Comparison of ENCODE assay signal across 8 cellular contexts in the genomic region with DNA sequence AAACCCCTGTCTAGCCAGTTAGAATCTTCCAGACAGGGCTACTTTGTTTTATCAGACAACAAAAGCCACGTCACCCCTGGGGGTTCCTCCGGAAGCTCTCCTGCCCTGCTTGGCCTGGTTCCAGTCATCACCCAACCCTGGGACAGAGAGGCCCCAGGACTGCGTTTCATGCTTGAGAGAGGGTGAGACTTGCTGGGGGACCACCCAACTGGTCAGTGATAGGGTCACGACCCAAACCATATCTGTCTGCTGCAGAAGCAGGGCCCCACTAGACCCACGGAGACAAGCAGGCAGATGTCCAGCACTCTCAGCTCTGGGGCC. TPM values are rescaled to one million over a fixed set of nuclear protein-coding genes. Genes with fewer than 3 reads are reported as not detected.
A peak's percentile ranks its signal among the peaks of the same experiment; 100 is the strongest.
DNase-seq lines count a peak whose midpoint lies in the region; ATAC-seq and TF ChIP-seq lines count a peak whose summit lies in the region.

No MANE protein-coding gene starts in this region.

- peak overlapping the region; percentile 72 for H2AFZ ChIP-seq in neuronal stem cell (ENCODE audit: low read length)

- peak overlapping the region; percentile 87 for H2AK5ac ChIP-seq in neuronal stem cell (ENCODE audit: low read depth, low read length)

- H3K79me1 ChIP-seq in neuronal stem cell (ENCODE audit: low read depth, low read length), result peaks cover 25% of the 10 kb centered on the region

- no peak overlapping the region for H4K91ac ChIP-seq in neuronal stem cell (ENCODE audit: low read depth, low read length, poor library complexity)

- peak overlapping the region; percentile 16 for H3K23ac ChIP-seq in neuronal stem cell (ENCODE audit: low read depth, low read length, poor library complexity)

- H2BK120ac ChIP-seq in neuronal stem cell (ENCODE audit: low read depth, low read length), result no peak overlapping the region

- H4K8ac ChIP-seq in neuronal stem cell (ENCODE audit: low read depth, low read length), result no peak overlapping the region

- H2BK5ac ChIP-seq in neuronal stem cell (ENCODE audit: low read length), result peak overlapping the region; percentile 43

- peak overlapping the region; percentile 86 for H3K18ac ChIP-seq in neuronal stem cell (ENCODE audit: low read length)

- no peak overlapping the region for H3K4ac ChIP-seq in neuronal stem cell (ENCODE audit: low read length)

- TF ChIP-seq POLR2A in esophagus squamous epithelium (IDR thresholded peaks at IDR 0.05), result no peak

- intact Hi-C loops in esophagus squamous epithelium (cut with DNase I), result loop anchor here (5.0 to 10.0 kb wide), 2 partner anchors 50 to 152 kb away; a partner anchor contains a TSS

- ATAC-seq in GM21529 (IDR thresholded peaks at IDR 0.05; ENCODE audit: unreplicated experiment) (no peak), GM18498 (IDR thresholded peaks at IDR 0.05; ENCODE audit: unreplicated experiment) (no peak)

- H3K27ac ChIP-seq in VCaP (peak overlapping the region; percentile 97; the same call in 1 of the 2 replicates), esophagus squamous epithelium (peak overlapping the region; percentile 72 to 95 (median 88)), neuronal stem cell (replicated peaks; ENCODE audit: low read length) (peak overlapping the region; percentile 15)

- no peak overlapping the region for H3K14ac ChIP-seq in neuronal stem cell (ENCODE audit: low read length)

- peaks cover 55 to 91% (median 57%) of the 10 kb centered on the region in 3 donors for H3K4me1 ChIP-seq in esophagus squamous epithelium
- peaks cover 19 to 21% of the 10 kb centered on the region in 2 donors for H3K4me1 ChIP-seq in neuronal stem cell (ENCODE audit: control insufficient read depth in 2 of 2, insufficient read depth in 1 of 2, low read depth in 1 of 2, low read length in 2 of 2)

- DNase-seq in AG09309 (ENCODE audit: low read depth) (no peak), H7 (peak; percentile 75), esophagus squamous epithelium (lab: John Stamatoyannopoulos, UW) (no peak), neuronal stem cell (ENCODE audit: low spot score) (no peak), NCI-H524 treated with DMSO at 0.1 percent for 48 hours (lab: John Stamatoyannopoulos, UW) (no peak)

- no peak overlapping the region for H2BK12ac ChIP-seq in neuronal stem cell (ENCODE audit: low read length)

- H3K36me3 ChIP-seq in H7 (replicated peaks; ENCODE audit: control insufficient read depth, insufficient read depth, low read length) (peaks cover 15% of the 10 kb centered on the region), esophagus squamous epithelium (peaks cover 0 to 18% (median 6%) of the 10 kb centered on the region in 3 donors), neuronal stem cell (replicated peaks in 1 of 2; ENCODE audit: control insufficient read depth in 2 of 2, insufficient read depth in 2 of 2, low read length in 2 of 2) (peaks cover 22 to 27% of the 10 kb centered on the region in 2 donors)

- H3K27me3 ChIP-seq in H7 (ENCODE audit: control insufficient read depth, insufficient read depth, low read length) (no peaks in the 10 kb centered on the region), esophagus squamous epithelium (no peaks in the 10 kb centered on the region), neuronal stem cell (ENCODE audit: control insufficient read depth in 3 of 3, insufficient read depth in 3 of 3, low read depth in 1 of 3, low read length in 3 of 3) (no peaks in the 10 kb centered on the region)

- TF ChIP-seq CTCF in AG09309 (IDR thresholded peaks at IDR 0.05; ENCODE audit: control insufficient read depth, insufficient read depth, low read depth, low read length, missing control alignments) (no peak), VCaP (conservative IDR thresholded peaks at IDR 0.05) (no peak), esophagus squamous epithelium (IDR thresholded peaks at IDR 0.05) (no peak)

- H3K9me3 ChIP-seq in esophagus squamous epithelium, result no peaks in the 10 kb centered on the region
- H3K9me3 ChIP-seq in neuronal stem cell (replicated peaks in 1 of 2; ENCODE audit: control insufficient read depth in 2 of 2, insufficient read depth in 1 of 2, low read depth in 1 of 2, low read length in 2 of 2), result no peaks in the 10 kb centered on the region

- H3K9ac ChIP-seq in neuronal stem cell (ENCODE audit: low read depth, low read length, poor library complexity), result peak overlapping the region; percentile 94

- H3K4me2 ChIP-seq in neuronal stem cell (ENCODE audit: insufficient read depth, low read length, poor library complexity, severe bottlenecking), result peak overlapping the region; percentile 66

- no peak overlapping the region for H2BK15ac ChIP-seq in neuronal stem cell (ENCODE audit: low read length)

- H3K4me3 ChIP-seq in AG09309 (ENCODE audit: control insufficient read depth, low read depth, low read length), result peak overlapping the region; percentile 82
- H3K4me3 ChIP-seq in H7 (ENCODE audit: insufficient read depth, low read depth, low read length), result peak overlapping the region; percentile 94
- H3K4me3 ChIP-seq in esophagus squamous epithelium, result peak overlapping the region; percentile 70 to 88 (median 76)
- H3K4me3 ChIP-seq in neuronal stem cell (ENCODE audit: low read length in 2 of 2), result peak overlapping the region; percentile 58 to 95

- 23% methylated on average over 2 of the region's 5 CpGs; no CpG with 5 or more reads in 1 of the 2 donors for WGBS in esophagus squamous epithelium, 2 donors
- no CpG with 5 or more reads among the region's 5 CpGs for WGBS in neuronal stem cell (ENCODE audit: extremely low coverage in 2 of 2, insufficient read length in 2 of 2, insufficient replicate concordance in 1 of 2), 2 donors

RNA-seq across cellular contexts. Expression of a gene that starts 1.2 kb away (rescaled TPM):
- total RNA-seq in H7 (2014; rRNA removed; shearing (Covaris generic)), result 302 and 311 TPM in 2 replicates
- total RNA-seq in esophagus squamous epithelium, result 10 to 100 TPM; 58.9 to 79.5 (median 70.2) TPM
- polyA plus RNA-seq in neuronal stem cell (2013, experiment 1 of 2), result 246 TPM
- polyA plus RNA-seq in neuronal stem cell (2013, experiment 2 of 2), result 233 TPM

RNA-seq across cellular contexts. Expression of a gene that starts 3.9 kb away (rescaled TPM):
- 17.0 and 21.5 TPM in 2 replicates for total RNA-seq in H7 (2014; rRNA removed; shearing (Covaris generic))
- 1 to 10 TPM in 3 of 4 donors, under 1 TPM in 1; 0.32 to 5.1 (median 1.9) TPM for total RNA-seq in esophagus squamous epithelium
- polyA plus RNA-seq in neuronal stem cell (2013, experiment 1 of 2), result 41.8 TPM
- 44.8 TPM for polyA plus RNA-seq in neuronal stem cell (2013, experiment 2 of 2)

RNA-seq across cellular contexts. Expression of a gene that starts 37.3 kb away (rescaled TPM):
- 0.52 and 1.3 TPM in 2 replicates for total RNA-seq in H7 (2014; rRNA removed; shearing (Covaris generic))
- 10 to 100 TPM in 3 of 4 donors, 1 to 10 TPM in 1; 5.6 to 69.4 (median 32.3) TPM for total RNA-seq in esophagus squamous epithelium
- polyA plus RNA-seq in neuronal stem cell (2013, experiment 1 of 2), result 0.10 TPM
- 0.03 TPM for polyA plus RNA-seq in neuronal stem cell (2013, experiment 2 of 2)

Comparison
In these comparisons a context has a peak if more than half of its experiments do, and no peak if none do; other contexts are left out.
1. H3K27ac ChIP-seq: peak in every context shown above with its lines; median percentile 97 in VCaP; 88 in esophagus squamous epithelium; 15 in neuronal stem cell.